Comparison of ENCODE assay signal across 13 cellular contexts in genomic region chr12:55682087-55682796, GRCh38. TPM values are rescaled to one million over a fixed set of nuclear protein-coding genes. Genes with fewer than 3 reads are reported as not detected.
A peak's percentile ranks its signal among the peaks of the same experiment; 100 is the strongest.
DNase-seq lines count a peak whose midpoint lies in the region; ATAC-seq and TF ChIP-seq lines count a peak whose summit lies in the region.
"Had no signal": no experiment of that assay in that cellular context is flagged by ENCODE, and none has a peak within 500 bp of the region (broad histone marks: within the 10 kb centered on the region; RNA-seq: fewer than 3 reads in every experiment).

No MANE protein-coding gene starts in this region.

- in situ Hi-C loops in mammary epithelial cell (cut with MboI; ENCODE audit: low sequenced_read_pairs in 2 of 2) = no loop called here

- intact Hi-C loops in mammary epithelial cell (cut with micrococcal nuclease) (no loop called here), MCF 10A (cut with micrococcal nuclease) (no loop called here), esophagus muscularis mucosa (cut with DNase I) (loop anchor here (5.0 kb wide), 1 partner anchor 55 kb away; no protein-coding TSS in a partner anchor)

- dilution Hi-C loops in mammary epithelial cell (cut with HindIII; ENCODE audit: low sequenced_read_pairs) = no loop called here

- no peaks in the 10 kb centered on the region for H3K9me3 Mint-ChIP-seq in MCF 10A (ENCODE audit: unreplicated experiment)
- H3K9me3 Mint-ChIP-seq in naive B cell = no peaks in the 10 kb centered on the region
- H3K9me3 Mint-ChIP-seq: central memory CD8-positive, alpha-beta T cell had no signal

- no peak for TF ChIP-seq EP300 in esophagus muscularis mucosa (IDR thresholded peaks at IDR 0.05)

- no peaks in the 10 kb centered on the region for H3K79me2 ChIP-seq in mammary epithelial cell (ENCODE audit: insufficient read depth, low read length)
- no peaks in the 10 kb centered on the region for H3K79me2 ChIP-seq in fibroblast of lung (ENCODE audit: control insufficient read depth, insufficient read depth, low read length)

- WGBS in mammary epithelial cell (ENCODE audit: low coverage, missing lambda C conversion rate) = 81% methylated on average over 11 of the region's 13 CpGs
- WGBS in esophagus muscularis mucosa = 87% methylated on average over 12 of the region's 13 CpGs

- CTCF ChIA-PET in mammary epithelial cell (lab: Charles Lee; ENCODE audit: low non-redundant PET) (interaction anchor here (0.6 kb wide), 1 partner anchor 13 kb away, joined by 5 read pairs; no protein-coding TSS in a partner anchor), MCF 10A (lab: Yijun Ruan, JAX) (interaction anchor here (0.8 to 1.2 kb wide), 2 partner anchors 9 to 15 kb away, joined by 3 to 4 read pairs; no protein-coding TSS in a partner anchor)

- H3K36me3 Mint-ChIP-seq in MCF 10A (ENCODE audit: insufficient read depth, unreplicated experiment) (no peaks in the 10 kb centered on the region), naive B cell (no peaks in the 10 kb centered on the region)

- TF ChIP-seq POLR2A in GM18505 (IDR thresholded peaks at IDR 0.05; ENCODE audit: borderline replicate concordance, extremely low read depth, insufficient read depth, insufficient read length) = no peak
- no peak for TF ChIP-seq POLR2A in esophagus muscularis mucosa (IDR thresholded peaks at IDR 0.05; ENCODE audit: low read depth)

- peaks cover 10% of the 10 kb centered on the region for H3K4me1 ChIP-seq in mammary epithelial cell (ENCODE audit: insufficient read depth, low read length)
- H3K4me1 ChIP-seq in fibroblast of lung (ENCODE audit: control insufficient read depth, extremely low read depth, insufficient read depth, low read length) = no peaks in the 10 kb centered on the region
- H3K4me1 ChIP-seq in esophagus muscularis mucosa = peaks cover 10 to 16% (median 14%) of the 10 kb centered on the region in 4 donors

- TF ChIP-seq CTCF in mammary epithelial cell (conservative IDR thresholded peaks at IDR 0.05 in 1 of 2, IDR thresholded peaks at IDR 0.05 in 1 of 2; ENCODE audit: extremely low read depth in 1 of 2, insufficient read depth in 1 of 2, low read depth in 1 of 2, low read length in 2 of 2) (no peak), MCF 10A (IDR thresholded peaks at IDR 0.05; ENCODE audit: unreplicated experiment) (no peak), fibroblast of lung (conservative IDR thresholded peaks at IDR 0.05 in 1 of 2, IDR thresholded peaks at IDR 0.05 in 1 of 2; ENCODE audit: low read depth in 1 of 2, low read length in 2 of 2) (no peak), esophagus muscularis mucosa (IDR thresholded peaks at IDR 0.05) (no peak)

- H3K9me3 ChIP-seq in mammary epithelial cell (replicated peaks; ENCODE audit: insufficient read depth, low read length) (no peaks in the 10 kb centered on the region), fibroblast of lung (ENCODE audit: control insufficient read depth, insufficient read depth, low read depth, low read length) (no peaks in the 10 kb centered on the region), esophagus muscularis mucosa (no peaks in the 10 kb centered on the region)

- H4K20me1 ChIP-seq in mammary epithelial cell (ENCODE audit: insufficient read depth, low read length) (no peaks in the 10 kb centered on the region), fibroblast of lung (ENCODE audit: control insufficient read depth, extremely low read depth, insufficient read depth, low read length) (no peaks in the 10 kb centered on the region)

- H3K27me3 Mint-ChIP-seq in MCF 10A (ENCODE audit: insufficient read depth, unreplicated experiment) = peaks cover 25% of the 10 kb centered on the region
- H3K27me3 Mint-ChIP-seq in naive B cell = no peaks in the 10 kb centered on the region

- peak overlapping the region; percentile 67 for H2AFZ ChIP-seq in mammary epithelial cell (ENCODE audit: low read depth, low read length)
- H2AFZ ChIP-seq in fibroblast of lung (ENCODE audit: low read length) = no peak overlapping the region

- H3K27me3 ChIP-seq in mammary epithelial cell (ENCODE audit: insufficient read depth, low read length) = no peaks in the 10 kb centered on the region
- no peaks in the 10 kb centered on the region for H3K27me3 ChIP-seq in fibroblast of lung (ENCODE audit: control insufficient read depth, insufficient read depth, low read length)
- H3K27me3 ChIP-seq in esophagus muscularis mucosa = no peaks in the 10 kb centered on the region

- H3K9ac ChIP-seq in mammary epithelial cell (ENCODE audit: insufficient read depth, low read length) (no peak overlapping the region), fibroblast of lung (ENCODE audit: insufficient read depth, low read length) (no peak overlapping the region)

- POLR2A ChIA-PET in MCF 10A (lab: Yijun Ruan, JAX) = interaction anchor here (0.7 kb wide), 1 partner anchor 34 kb away, joined by 3 read pairs; the partner anchor contains the start of gene BLOC1S1

- H3K4me3 Mint-ChIP-seq in MCF 10A (ENCODE audit: unreplicated experiment) (no peak overlapping the region), naive B cell (peak overlapping the region; percentile 49 to 93 (median 76))
- H3K4me3 Mint-ChIP-seq: central memory CD8-positive, alpha-beta T cell had no signal

- ATAC-seq in naive B cell (ENCODE audit: low read depth in 2 of 2) (peak; percentile 70), GM18505 (IDR thresholded peaks at IDR 0.05; ENCODE audit: unreplicated experiment) (no peak), GM21447 (IDR thresholded peaks at IDR 0.05; ENCODE audit: unreplicated experiment) (no peak)

- no TSS peak for BruUV-seq in mammary epithelial cell (replicated peaks; lab: Mats Ljungman, UMichigan)
- BruUV-seq in MCF 10A (replicated peaks; lab: Mats Ljungman, UMichigan) = no TSS peak

- H3K27ac ChIP-seq in mammary epithelial cell (ENCODE audit: insufficient read depth, low read depth, low read length) (no peak overlapping the region), fibroblast of lung (ENCODE audit: insufficient read depth, low read length) (no peak overlapping the region), esophagus muscularis mucosa (replicated peaks in 1 of 4) (peak overlapping the region in 1 of 4 donors; percentile 56)

- H3K4me1 Mint-ChIP-seq in MCF 10A (ENCODE audit: insufficient read depth, unreplicated experiment) = peaks cover 9% of the 10 kb centered on the region
- H3K4me1 Mint-ChIP-seq in naive B cell = peaks cover 33 to 50% (median 40%) of the 10 kb centered on the region in 3 donors

- no peak overlapping the region for H3K27ac Mint-ChIP-seq in MCF 10A (ENCODE audit: low read depth, unreplicated experiment)
- peak overlapping the region in 5 of 6 donors; percentile 32 to 93 (median 83) for H3K27ac Mint-ChIP-seq in naive B cell

- H3K36me3 ChIP-seq in mammary epithelial cell (ENCODE audit: insufficient read depth, low read length) (no peaks in the 10 kb centered on the region), fibroblast of lung (ENCODE audit: control insufficient read depth, insufficient read depth, low read length) (no peaks in the 10 kb centered on the region), esophagus muscularis mucosa (peaks cover 8 to 28% (median 19%) of the 10 kb centered on the region in 4 donors)

- peak overlapping the region; percentile 81 for H3K4me2 ChIP-seq in mammary epithelial cell (ENCODE audit: insufficient read depth, low read depth, low read length)
- peak overlapping the region; percentile 84 for H3K4me2 ChIP-seq in fibroblast of lung (ENCODE audit: extremely low read depth, insufficient read depth, low read length)

- H3K4me3 ChIP-seq in mammary epithelial cell (replicated peaks in 1 of 3; ENCODE audit: insufficient read depth in 1 of 3, low read depth in 2 of 3, low read length in 3 of 3) (no peak overlapping the region), fibroblast of lung (replicated peaks in 1 of 4; ENCODE audit: control extremely low read depth in 1 of 4, insufficient read depth in 1 of 4, low read depth in 3 of 4, low read length in 4 of 4) (no peak overlapping the region), esophagus muscularis mucosa (peak overlapping the region in 1 of 4 donors; percentile 19)

- DNase-seq in mammary epithelial cell (no peak), MCF 10A (ENCODE audit: unreplicated experiment) (no peak), fibroblast of lung (ENCODE audit: low read depth in 2 of 2) (no peak), naive B cell (peak; percentile 9), NCI-H1436 treated with DMSO at 0.1 percent for 48 hours (lab: John Stamatoyannopoulos, UW) (no peak), esophagus muscularis mucosa (ENCODE audit: extremely low spot score) (no peak)
- DNase-seq: activated CD8-positive, alpha-beta memory T cell treated with anti-CD3 and anti-CD28 coated beads, Interleukin-2, amount 50 U/mL, for 4 hours; glutamatergic neuron; NCI-H1694 treated with DMSO at 0.1 percent for 48 hours had no signal

RNA-seq across cellular contexts. Expression of gene ITGA7, which starts 25.5 kb away (rescaled TPM):
- total RNA-seq in mammary epithelial cell (1 to 10 TPM in 1 of 2 donors, under 1 TPM in 1; 0.33 to 2.1 TPM), MCF 10A (2022) (2.1 and 3.0 TPM in 2 replicates), fibroblast of lung (40.3 and 130 TPM in 2 replicates), esophagus muscularis mucosa (100 to 1,000 TPM; 155 to 245 (median 218) TPM)
- polyA plus RNA-seq in mammary epithelial cell (0.28 TPM), fibroblast of lung (42.7 and 46.4 TPM in 2 replicates), naive B cell (ENCODE audit: low read depth in 6 of 6) (under 1 TPM in 2 of 6 donors, not detected in 4; 0.14 to 0.36 TPM)
- polyA minus RNA-seq in mammary epithelial cell (not detected), fibroblast of lung (ENCODE audit: low replicate concordance) (129 and 132 TPM in 2 replicates)
- polyA plus RNA-seq in fibroblast of lung (2012) = 69.4 and 83.1 TPM in 2 replicates

RNA-seq across cellular contexts. Expression of gene BLOC1S1, which starts 33.6 kb away (rescaled TPM):
- 10 to 100 TPM; 29.7 to 71.0 TPM for total RNA-seq in mammary epithelial cell
- 123 TPM for polyA plus RNA-seq in mammary epithelial cell
- 42.0 TPM for polyA minus RNA-seq in mammary epithelial cell
- total RNA-seq in MCF 10A (2022) = 75.8 and 84.3 TPM in 2 replicates
- total RNA-seq in fibroblast of lung = 90.9 and 103 TPM in 2 replicates
- polyA plus RNA-seq in fibroblast of lung = 163 and 240 TPM in 2 replicates
- polyA plus RNA-seq in fibroblast of lung (2012) = 197 and 272 TPM in 2 replicates
- 56.6 and 74.8 TPM in 2 replicates for polyA minus RNA-seq in fibroblast of lung (ENCODE audit: low replicate concordance)
- polyA plus RNA-seq in naive B cell (ENCODE audit: low read depth in 6 of 6) = 100 to 1,000 TPM; 152 to 259 (median 180) TPM
- total RNA-seq in esophagus muscularis mucosa = 100 to 1,000 TPM; 159 to 253 (median 196) TPM

RNA-seq across cellular contexts. Expression of gene RDH5, which starts 38.0 kb away (rescaled TPM):
- total RNA-seq in mammary epithelial cell (1 to 10 TPM; 2.5 to 4.4 TPM), MCF 10A (2022) (2.5 and 3.9 TPM in 2 replicates), fibroblast of lung (12.1 and 49.2 TPM in 2 replicates), esophagus muscularis mucosa (10 to 100 TPM; 13.8 to 23.0 (median 17.2) TPM)
- polyA plus RNA-seq in mammary epithelial cell (2.1 TPM), fibroblast of lung (11.1 and 16.7 TPM in 2 replicates), naive B cell (ENCODE audit: low read depth in 6 of 6) (1 to 10 TPM in 3 of 6 donors, under 1 TPM in 2, not detected in 1; 0.61 to 3.1 (median 1.3) TPM)
- polyA minus RNA-seq in mammary epithelial cell (3.1 TPM), fibroblast of lung (ENCODE audit: low replicate concordance) (5.8 and 17.1 TPM in 2 replicates)
- 12.2 and 18.0 TPM in 2 replicates for polyA plus RNA-seq in fibroblast of lung (2012)

RNA-seq across cellular contexts. Expression of gene OR10P1, which starts 45.5 kb away (rescaled TPM):
- total RNA-seq in mammary epithelial cell = not detected
- polyA plus RNA-seq in mammary epithelial cell = not detected
- not detected for polyA minus RNA-seq in mammary epithelial cell
- not detected in 2 replicates for total RNA-seq in MCF 10A (2022)
- total RNA-seq in fibroblast of lung = not detected in 2 replicates
- polyA plus RNA-seq in fibroblast of lung = not detected in 2 replicates
- not detected in 2 replicates for polyA plus RNA-seq in fibroblast of lung (2012)
- polyA minus RNA-seq in fibroblast of lung (ENCODE audit: low replicate concordance) = not detected in 2 replicates
- not detected for polyA plus RNA-seq in naive B cell (ENCODE audit: low read depth in 6 of 6)
- total RNA-seq in esophagus muscularis mucosa = not detected
- polyA plus RNA-seq: AG04450 had no signal

RNA-seq across cellular contexts. Expression of gene CD63, which starts 46.6 kb away (rescaled TPM):
- total RNA-seq in mammary epithelial cell (100 to 1,000 TPM; 552 to 814 TPM), MCF 10A (2022) (552 and 724 TPM in 2 replicates), fibroblast of lung (3,001 and 3,424 TPM in 2 replicates), esophagus muscularis mucosa (1,000 to 10,000 TPM in 1 of 4 donors, 100 to 1,000 TPM in 3; 742 to 1,177 (median 845) TPM)
- polyA plus RNA-seq in mammary epithelial cell (822 TPM), fibroblast of lung (2,890 and 3,456 TPM in 2 replicates), naive B cell (ENCODE audit: low read depth in 6 of 6) (100 to 1,000 TPM; 115 to 150 (median 142) TPM)
- polyA minus RNA-seq in mammary epithelial cell (467 TPM), fibroblast of lung (ENCODE audit: low replicate concordance) (405 and 549 TPM in 2 replicates)
- 2,634 and 2,984 TPM in 2 replicates for polyA plus RNA-seq in fibroblast of lung (2012)

Comparison
In these comparisons a context has a peak if more than half of its experiments do, and no peak if none do; other contexts are left out.
1. ATAC-seq: peak in naive B cell (2 of 2); none in GM18505 (single experiment) and GM21447 (single experiment).
2. RNA of gene ITGA7, which starts 25.5 kb away (total RNA-seq): 155 to 245 TPM in esophagus muscularis mucosa and 40.3 to 130 TPM in fibroblast of lung; 2.1 to 3.0 TPM in MCF 10A and 0.33 to 2.1 TPM in mammary epithelial cell; every median in the first group is over 10 times any median in the second.